8 cellular contexts compared by ENCODE assay signal in the genomic region with DNA sequence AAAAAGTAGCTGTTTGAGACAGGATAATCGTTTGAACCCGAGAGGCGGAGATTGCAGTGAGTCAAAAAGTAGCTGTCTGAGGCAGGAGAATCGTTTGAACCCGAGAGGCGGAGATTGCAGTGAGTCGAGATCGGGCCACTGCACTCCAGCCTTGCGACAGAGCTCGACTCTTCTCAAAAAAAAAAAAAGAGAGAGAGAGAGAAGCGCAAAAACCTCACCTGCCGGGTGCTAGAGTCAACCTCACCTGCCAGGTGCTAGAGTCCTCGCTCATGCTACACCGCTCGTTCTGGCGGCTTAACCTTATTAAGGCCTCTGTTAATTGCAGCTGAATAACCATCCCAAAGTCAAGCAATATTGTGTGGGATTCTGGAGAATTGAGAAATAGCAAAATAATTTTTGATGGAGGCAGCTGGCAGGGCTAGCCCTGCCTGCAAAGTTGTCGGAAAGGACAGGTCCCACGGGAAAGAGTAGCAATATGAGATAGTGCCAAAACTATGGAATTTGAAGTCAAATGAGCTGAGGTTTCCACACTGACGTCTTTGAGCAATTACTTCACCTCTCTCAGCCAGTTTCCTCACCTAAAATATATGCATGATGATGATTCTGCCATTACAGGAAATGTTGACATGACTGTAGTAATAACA. TPM values are rescaled to one million over a fixed set of nuclear protein-coding genes. Genes with fewer than 3 reads are reported as not detected.
DNase-seq lines count a peak whose midpoint lies in the region; ATAC-seq, FAIRE-seq and TF ChIP-seq lines count a peak whose summit lies in the region.

No MANE protein-coding gene starts in this region.

- H3K27ac ChIP-seq in C4-2B (peak overlapping the region; percentile 79), KMS-11 (peak overlapping the region; percentile 42)

- FAIRE-seq in bronchial epithelial cell (lab: Jason Lieb, UNC), result no peak

- H3K36me3 ChIP-seq in KMS-11 (ENCODE audit: insufficient read depth) (no peaks in the 10 kb centered on the region), bronchial epithelial cell (ENCODE audit: control insufficient read depth, insufficient read depth, low read length) (no peaks in the 10 kb centered on the region)

- peak overlapping the region; percentile 85 for H2AFZ ChIP-seq in KMS-11 (ENCODE audit: low read depth)

- no peaks in the 10 kb centered on the region for H3K27me3 Mint-ChIP-seq in naive B cell

- peak overlapping the region; percentile 79 for H3K9ac ChIP-seq in KMS-11

- peak overlapping the region; percentile 33 for H3K4me2 ChIP-seq in KMS-11

- no peaks in the 10 kb centered on the region for H4K20me1 ChIP-seq in KMS-11 (ENCODE audit: insufficient read depth)

- no peak for TF ChIP-seq CTCF in C4-2B (conservative IDR thresholded peaks at IDR 0.05)
- no peak for TF ChIP-seq CTCF in KMS-11 (conservative IDR thresholded peaks at IDR 0.05; ENCODE audit: low read depth, low read length)
- TF ChIP-seq CTCF in bronchial epithelial cell (IDR thresholded peaks at IDR 0.05; ENCODE audit: insufficient read depth, low read length, severe bottlenecking), result no peak

- H3K4me3 ChIP-seq in KMS-11 (IDR thresholded peaks at IDR 0.05; ENCODE audit: insufficient read depth, low read depth, low read length) (peak overlapping the region; percentile 66), bronchial epithelial cell (ENCODE audit: low read depth, low read length) (peak overlapping the region; percentile 93)

- H3K9me3 Mint-ChIP-seq in naive B cell, result peaks cover 0 to 3% (median 0%) of the 10 kb centered on the region in 7 donors

- ATAC-seq in naive B cell (ENCODE audit: low read depth in 2 of 2) (no peak), GM18870 (IDR thresholded peaks at IDR 0.05; ENCODE audit: unreplicated experiment) (no peak), HG03280 (IDR thresholded peaks at IDR 0.05; ENCODE audit: unreplicated experiment) (no peak), GM21381 (IDR thresholded peaks at IDR 0.05; ENCODE audit: unreplicated experiment) (no peak)

- H3K79me2 ChIP-seq in KMS-11 (ENCODE audit: insufficient read depth, low read depth), result peaks cover 16% of the 10 kb centered on the region

- peaks cover 0 to 1% of the 10 kb centered on the region in 2 donors for H3K36me3 Mint-ChIP-seq in naive B cell

- DNase-seq in bronchial epithelial cell (ENCODE audit: low read depth) (peak; percentile 28), naive B cell (no peak)
- no peak for DNase-seq in activated effector memory CD4-positive, alpha-beta T cell treated with Interleukin-2 at 50 U/mL for 16 hours

- H3K4me3 Mint-ChIP-seq in naive B cell, result peak overlapping the region; percentile 86 to 94 (median 92)

- H3K4me1 Mint-ChIP-seq in naive B cell, result peaks cover 22 to 40% (median 28%) of the 10 kb centered on the region in 3 donors

- H3K4me1 ChIP-seq in KMS-11 (ENCODE audit: low read depth, poor library complexity, severe bottlenecking), result peaks cover 31% of the 10 kb centered on the region

- peak overlapping the region; percentile 83 to 98 (median 97) for H3K27ac Mint-ChIP-seq in naive B cell

- no peaks in the 10 kb centered on the region for H3K27me3 ChIP-seq in KMS-11 (ENCODE audit: insufficient read depth, low read depth)
- H3K27me3 ChIP-seq in bronchial epithelial cell (ENCODE audit: control insufficient read depth, insufficient read depth, low read length), result no peaks in the 10 kb centered on the region

RNA-seq across cellular contexts. Expression of gene DYM, which starts 0.6 kb away (rescaled TPM):
- 24.3 and 26.1 TPM in 2 replicates for total RNA-seq in bronchial epithelial cell
- polyA plus RNA-seq in naive B cell (ENCODE audit: low read depth in 6 of 6), result 10 to 100 TPM; 23.7 to 45.4 (median 36.9) TPM

RNA-seq across cellular contexts. Expression of gene C18orf32, which starts 26.0 kb away (rescaled TPM):
- 9.0 and 14.3 TPM in 2 replicates for total RNA-seq in bronchial epithelial cell
- polyA plus RNA-seq in naive B cell (ENCODE audit: low read depth in 6 of 6), result 100 to 1,000 TPM; 106 to 205 (median 114) TPM

RNA-seq across cellular contexts. Expression of gene RPL17, which starts 31.2 kb away (rescaled TPM):
- 2,687 and 3,922 TPM in 2 replicates for total RNA-seq in bronchial epithelial cell
- polyA plus RNA-seq in naive B cell (ENCODE audit: low read depth in 6 of 6), result 1,000 to 10,000 TPM; 1,070 to 1,999 (median 1,663) TPM
